ENCODE assay signal across 8 cellular contexts in genomic region chr17:15849054-15849453, GRCh38.
DNase-seq lines count a peak whose midpoint lies in the region; TF ChIP-seq lines count a peak whose summit lies in the region.
"Not testable (repeated sequence)": the region's sequence is repeated elsewhere in the genome, so short reads cannot be mapped to it uniquely, and the experiment has no call there.

No MANE protein-coding gene starts in this region.

- not testable (repeated sequence) for H3K27me3 ChIP-seq in Loucy (ENCODE audit: insufficient read depth, low read length, poor library complexity, severe bottlenecking); spleen (replicated peaks in 1 of 7)

- not testable (repeated sequence) for H3K4me2 ChIP-seq in Loucy (ENCODE audit: low read depth, low read length, poor library complexity, severe bottlenecking)

- H3K36me3 ChIP-seq in Loucy (ENCODE audit: insufficient read depth, low read length); spleen: not testable (repeated sequence)

- H3K36me3 Mint-ChIP-seq in type B pancreatic cell, result not testable (repeated sequence)

- H3K9me2 ChIP-seq in Loucy (replicated peaks; ENCODE audit: low read depth, low read length), result not testable (repeated sequence)

- H3K4me3 Mint-ChIP-seq in type B pancreatic cell, result not testable (repeated sequence)

- TF ChIP-seq POLR2A in spleen (IDR thresholded peaks at IDR 0.05), result not testable (repeated sequence)

- intact Hi-C loops in spleen (cut with DNase I; ENCODE audit: low total_unique reads), result not testable (repeated sequence)

- H3K4me3 ChIP-seq in GM12864 (ENCODE audit: low read depth, low read length); Loucy (ENCODE audit: low read length, poor library complexity, severe bottlenecking); spleen: not testable (repeated sequence)

- not testable (repeated sequence) for H3K9me3 Mint-ChIP-seq in type B pancreatic cell

- not testable (repeated sequence) for H3F3A ChIP-seq in Loucy (ENCODE audit: low read depth)

- not testable (repeated sequence) for H3K9ac ChIP-seq in Loucy (ENCODE audit: low read depth, low read length, poor library complexity, severe bottlenecking)

- not testable (repeated sequence) for H3K4me1 ChIP-seq in Loucy (ENCODE audit: insufficient read depth, low read length, poor library complexity, severe bottlenecking); spleen

- H2AFZ ChIP-seq in Loucy (ENCODE audit: low read length), result not testable (repeated sequence)

- H4K20me1 ChIP-seq in Loucy (ENCODE audit: insufficient read depth, low read length, poor library complexity, severe bottlenecking), result not testable (repeated sequence)

- not testable (repeated sequence) for DNase-seq in GM12864 (ENCODE audit: low read depth); type B pancreatic cell (ENCODE audit: extremely low spot score, unreplicated experiment)
- peak in 3 of 5 experiments; percentile 5 to 74 (median 46) for DNase-seq in T-helper 2 cell
- peak; percentile 22 for DNase-seq in activated T-helper 1 cell treated with Interleukin-2 at 50 U/mL for 16 hours (ENCODE audit: low read depth)
- peak; percentile 68 for DNase-seq in ecto neural progenitor cell (ENCODE audit: low spot score)
- peak; percentile 84 for DNase-seq in iris pigment epithelial cell (ENCODE audit: low read depth)
- DNase-seq in spleen, result peak; percentile 74

- not testable (repeated sequence) for H3K27ac ChIP-seq in spleen

- not testable (repeated sequence) for H3K27me3 Mint-ChIP-seq in type B pancreatic cell

- not testable (repeated sequence) for H3K79me2 ChIP-seq in Loucy (ENCODE audit: insufficient read depth, low read length)

- 8 to 32% (median 18%) methylated on average over 5 to 6 of the region's 6 CpGs for WGBS in spleen, 5 donors

- not testable (repeated sequence) for H3K9me3 ChIP-seq in Loucy (ENCODE audit: insufficient read depth, low read depth, low read length); spleen

- H3K4me1 Mint-ChIP-seq in type B pancreatic cell (ENCODE audit: unreplicated experiment), result not testable (repeated sequence)

- peak; percentile 40 for TF ChIP-seq CTCF in GM12864 (IDR thresholded peaks at IDR 0.05; ENCODE audit: low read depth, low read length, missing control alignments)
- peak; percentile 54 for TF ChIP-seq CTCF in Loucy (conservative IDR thresholded peaks at IDR 0.05; ENCODE audit: low read length)
- TF ChIP-seq CTCF in spleen (IDR thresholded peaks at IDR 0.05 in 8 of 11, conservative IDR thresholded peaks at IDR 0.05 in 3 of 11), result peak in 4 of 11 experiments; percentile 23 to 47 (median 28)
- TF ChIP-seq CTCF in type B pancreatic cell (conservative IDR thresholded peaks at IDR 0.05), result peak; percentile 55

- not testable (repeated sequence) for H3K27ac Mint-ChIP-seq in type B pancreatic cell
